ENCODE assay signal across 32 cellular contexts in the genomic region with DNA sequence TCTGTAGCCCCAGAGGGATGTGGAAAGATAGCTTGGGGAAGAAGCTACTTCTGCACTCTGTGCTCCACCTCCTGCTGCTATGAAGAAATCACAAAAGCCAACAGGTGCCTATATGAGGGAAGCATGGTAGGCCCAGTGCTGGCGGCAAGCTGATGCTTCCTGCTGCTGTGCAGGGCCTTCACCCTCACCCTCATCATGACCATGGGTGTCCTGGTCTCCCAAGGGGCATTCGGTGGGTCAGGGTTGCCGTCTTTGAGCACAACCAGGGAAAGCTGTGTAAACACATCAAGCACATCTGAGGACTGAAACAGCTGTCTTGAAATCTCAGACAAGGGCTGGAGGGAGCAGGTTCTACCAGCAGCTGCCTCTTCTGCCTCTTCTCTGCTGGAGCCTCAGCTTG.
"Had no signal": no experiment of that assay in that cellular context is flagged by ENCODE, and none has a peak within 500 bp of the region (broad histone marks: within the 10 kb centered on the region; RNA-seq: fewer than 3 reads in every experiment).

No MANE protein-coding gene starts in this region.

- ATAC-seq: activated CD8-positive, alpha-beta T cell treated with anti-CD3 and anti-CD28 coated beads for 36 hours; activated naive CD4-positive, alpha-beta T cell treated with anti-CD3 and anti-CD28 coated beads, Interleukin-2, amount 50 U/mL, for 72 hours; activated T-cell treated with anti-CD3 and anti-CD28 coated beads, Interleukin-2, amount 50 U/mL, for 4 hours; activated T-cell treated with anti-CD3 and anti-CD28 coated beads, Interleukin-2, amount 50 U/mL, for 72 hours; activated T-helper 17 cell treated with anti-CD3 and anti-CD28 coated beads, Interleukin-2, amount 50 U/mL, for 72 hours; body of pancreas had no signal

- H3K4me3 ChIP-seq: adrenal gland, body of pancreas, breast epithelium had no signal

- H3K9me3 ChIP-seq: adrenal gland, body of pancreas, breast epithelium had no signal

- H3K27ac ChIP-seq: adrenal gland, body of pancreas, brain microvascular endothelial cell, breast epithelium, VCaP had no signal

- DNase-seq: activated B cell treated with CpG ODN at 0.5 μM for 24 hours; activated CD4-positive, alpha-beta memory T cell treated with anti-CD3 and anti-CD28 coated beads for 36 hours; activated CD4-positive, alpha-beta T cell treated with anti-CD3 and anti-CD28 coated beads for 4 hours; activated CD4-positive, alpha-beta T cell treated with anti-CD3 and anti-CD28 coated beads, Interleukin-2, amount 10 ng/mL, durations not matched to agents 24 days and 14 days; activated CD4-positive, alpha-beta T cell treated with anti-CD3 and anti-CD28 coated beads, Interleukin-2, amount 50 U/mL, for 1 hour; activated CD4-positive, alpha-beta T cell treated with anti-CD3 and anti-CD28 coated beads, Interleukin-2, amount 50 U/mL, for 4 hours; activated CD4-positive, CD25-positive, alpha-beta regulatory T cell treated with anti-CD3 and anti-CD28 coated beads, Interleukin-2, amount 50 U/mL, for 72 hours; activated CD8-positive, alpha-beta memory T cell treated with anti-CD3 and anti-CD28 coated beads, Interleukin-2, amount 50 U/mL, for 4 hours; activated CD8-positive, alpha-beta T cell treated with anti-CD3 and anti-CD28 coated beads for 36 hours; activated effector memory CD4-positive, alpha-beta T cell treated with anti-CD3 and anti-CD28 coated beads, Interleukin-2, amount 50 U/mL, for 16 hours; activated gamma-delta T cell treated with Interleukin-2 at 50 U/mL for 16 hours; activated naive CD4-positive, alpha-beta T cell; activated naive CD4-positive, alpha-beta T cell treated with anti-CD3 and anti-CD28 coated beads for 36 hours; activated naive CD4-positive, alpha-beta T cell treated with anti-CD3 and anti-CD28 coated beads, Interleukin-2, amount 50 U/mL, for 16 hours; activated naive CD8-positive, alpha-beta T cell treated with anti-CD3 and anti-CD28 coated beads for 36 hours; activated T-cell treated with anti-CD3 and anti-CD28 coated beads for 4 hours; activated T-cell treated with anti-CD3 and anti-CD28 coated beads, Interleukin-2, amount 50 U/mL, for 1 hour; activated T-cell treated with anti-CD3 and anti-CD28 coated beads, Interleukin-2, amount 50 U/mL, for 4 hours; activated T-cell treated with anti-CD3 and anti-CD28 coated beads, Interleukin-2, amount 50 U/mL, for 72 hours; adrenal gland; amniotic stem cell; aorta; body of pancreas; brain microvascular endothelial cell; central memory CD4-positive, alpha-beta T cell; T-helper 1 cell; T-helper 2 cell; T-helper 9 cell had no signal

- H3K36me3 ChIP-seq: adrenal gland, brain microvascular endothelial cell, breast epithelium had no signal

- H3K4me1 ChIP-seq: adrenal gland, body of pancreas, breast epithelium had no signal

- H3K27me3 ChIP-seq: adrenal gland, body of pancreas, brain microvascular endothelial cell, breast epithelium had no signal
